ENCODE assay signal across 32 cellular contexts in genomic region chr22:22835242-22835641, GRCh38. TPM values are rescaled to one million over a fixed set of nuclear protein-coding genes. Genes with fewer than 3 reads are reported as not detected.
"Had no signal": no experiment of that assay in that cellular context is flagged by ENCODE, and none has a peak within 500 bp of the region (broad histone marks: within the 10 kb centered on the region; RNA-seq: fewer than 3 reads in every experiment).

No MANE protein-coding gene starts in this region.

- H3K27ac Mint-ChIP-seq: endodermal cell, mesothelial cell of epicardium had no signal

- H3K4me3 Mint-ChIP-seq: effector memory CD8-positive, alpha-beta T cell; endodermal cell; mesothelial cell of epicardium; naive B cell had no signal

- H3K36me3 Mint-ChIP-seq: mesothelial cell of epicardium had no signal

- H3K4me1 Mint-ChIP-seq: endodermal cell, mesothelial cell of epicardium had no signal

- ATAC-seq: effector memory CD8-positive, alpha-beta T cell; gastrocnemius medialis; heart right ventricle; left cardiac atrium; left lung; left ventricle myocardium superior; lower lobe of right lung; mucosa of descending colon had no signal

- H3K9me3 Mint-ChIP-seq: mesothelial cell of epicardium had no signal

- H3K9me3 ChIP-seq: gastrocnemius medialis, lower lobe of right lung, mucosa of descending colon had no signal

- DNase-seq: effector CD8-positive, alpha-beta T cell; effector memory CD8-positive, alpha-beta T cell; endodermal cell; erythroblast; esophagus squamous epithelium; foreskin fibroblast; foreskin melanocyte; gastrocnemius medialis; glutamatergic neuron; heart right ventricle; hippocampal formation; left cardiac atrium; left lung; left ventricle myocardium superior; lower lobe of right lung; mesenchymal stem cell; mucosa of descending colon; naive B cell had no signal

- H3K4me3 ChIP-seq: coronary artery, esophagus squamous epithelium, gastrocnemius medialis, heart right ventricle, left lung, lower lobe of right lung, mucosa of descending colon had no signal

- H3K27me3 Mint-ChIP-seq: effector memory CD8-positive, alpha-beta T cell had no signal

- FAIRE-seq: colon, endometrium, islet of Langerhans, keratinocyte had no signal

- H3K4me1 ChIP-seq: esophagus squamous epithelium, gastrocnemius medialis, left lung, lower lobe of right lung had no signal

- H3K27ac ChIP-seq: coronary artery, epithelial cell of prostate, esophagus squamous epithelium, gastrocnemius medialis, heart right ventricle, left lung, lower lobe of right lung had no signal

- H3K36me3 ChIP-seq: esophagus squamous epithelium, gastrocnemius medialis, heart right ventricle, left lung, lower lobe of right lung had no signal

RNA-seq across cellular contexts. Expression of gene IGLL5, which starts 52.4 kb away (rescaled TPM):
- total RNA-seq: dermis microvascular lymphatic vessel endothelial cell, endodermal cell, glomerular endothelial cell, kidney epithelial cell, lower leg skin, lung microvascular endothelial cell, mesenteric fat pad, mesothelial cell of epicardium, myocyte had no signal
- polyA plus RNA-seq: keratinocyte had no signal
